Comparison of ENCODE assay signal across 7 cellular contexts in the genomic region with DNA sequence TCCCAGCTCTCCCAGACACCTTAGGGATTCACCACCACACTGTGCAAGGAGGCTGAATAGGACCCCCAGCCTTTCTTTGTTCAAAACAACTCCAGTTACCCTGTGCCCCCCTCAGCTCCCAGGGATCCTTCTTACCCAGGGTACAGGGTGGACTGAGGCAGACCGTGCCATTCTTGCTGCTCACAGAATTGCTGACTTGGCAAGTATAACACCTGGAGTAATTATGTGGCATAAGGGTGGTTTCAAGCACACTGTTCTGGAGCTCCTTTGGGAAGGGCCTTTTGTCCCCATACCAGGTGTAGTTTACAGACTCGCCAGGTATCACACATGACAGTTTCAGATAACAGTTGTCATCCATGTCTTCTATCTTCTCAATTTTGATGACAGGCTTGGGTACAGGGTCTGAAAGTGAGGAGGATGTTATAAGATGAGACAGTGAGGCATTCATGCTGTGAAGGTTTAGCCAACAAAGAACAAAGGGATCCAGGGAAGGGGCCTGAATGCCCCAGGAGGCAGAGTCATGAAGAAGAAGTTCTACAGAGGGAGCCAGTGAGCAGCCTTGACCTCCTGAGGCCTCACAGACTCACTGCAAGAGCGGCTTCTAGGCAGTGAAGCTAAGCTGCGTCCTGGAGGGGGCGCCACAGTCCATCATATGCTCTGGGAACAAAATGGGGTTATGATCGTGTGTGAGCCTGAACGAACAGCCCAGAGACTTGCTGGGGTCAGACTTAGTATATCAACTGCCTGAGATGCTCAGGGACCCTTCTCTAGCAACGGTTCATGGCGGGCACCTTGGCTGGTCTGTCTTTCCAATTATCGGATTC. TPM values are rescaled to one million over a fixed set of nuclear protein-coding genes. Genes with fewer than 3 reads are reported as not detected.
DNase-seq lines count a peak whose midpoint lies in the region; ATAC-seq, FAIRE-seq and TF ChIP-seq lines count a peak whose summit lies in the region.

No MANE protein-coding gene starts in this region.

- CTCF ChIA-PET in Panc1 (lab: Charles Lee): interaction anchor here (1.0 kb wide), 1 partner anchor 274 kb away, joined by 3 read pairs; the partner anchor contains the start of gene ITLN2

- no peak overlapping the region for H3K27ac ChIP-seq in Panc1 (ENCODE audit: low read length)
- no peak overlapping the region for H3K27ac ChIP-seq in psoas muscle

- no peak overlapping the region for H3K4me3 ChIP-seq in Panc1 (ENCODE audit: low read depth in 2 of 2, low read length in 2 of 2)
- no peak overlapping the region for H3K4me3 ChIP-seq in psoas muscle

- no peaks in the 10 kb centered on the region for H3K9me3 ChIP-seq in Panc1 (ENCODE audit: control insufficient read depth, insufficient read depth, low read depth, low read length)
- no peaks in the 10 kb centered on the region for H3K9me3 ChIP-seq in psoas muscle

- no peak for DNase-seq in GM12892 (ENCODE audit: insufficient read length)
- DNase-seq in Panc1 (ENCODE audit: low read depth, low spot score): peak; percentile 25
- DNase-seq in activated T-cell treated with anti-CD3 and anti-CD28 coated beads, Interleukin-2, amount 50 U/mL, for 1 hour: peak; percentile 88
- peak; percentile 75 for DNase-seq in germinal center (ENCODE audit: low spot score)
- peak; percentile 56 to 75 for DNase-seq in psoas muscle
- DNase-seq in NCI-H2196 (lab: John Stamatoyannopoulos, UW; ENCODE audit: unreplicated experiment): no peak

- 43 to 45% (median 44%) methylated on average over 10 of the region's 10 CpGs for WGBS in psoas muscle, 3 donors

- intact Hi-C loops in Panc1 (cut with micrococcal nuclease; ENCODE audit: unreplicated experiment): no loop called here
- intact Hi-C loops in psoas muscle (cut with DNase I): no loop called here

- H3K36me3 ChIP-seq in Panc1 (ENCODE audit: control insufficient read depth, insufficient read depth, low read length) (no peaks in the 10 kb centered on the region), psoas muscle (ENCODE audit: insufficient read depth in 1 of 2, low read depth in 1 of 2) (no peaks in the 10 kb centered on the region)

- ATAC-seq in HG03280 (IDR thresholded peaks at IDR 0.05; ENCODE audit: unreplicated experiment) (peak; percentile 45), Panc1 (peak; percentile 88), psoas muscle (no peak)

- POLR2A ChIA-PET in Panc1 (lab: Charles Lee): no interaction called here

- FAIRE-seq in GM12892 (lab: Jason Lieb, UNC): peak; percentile 93

- peak; percentile 71 for TF ChIP-seq CTCF in Panc1 (IDR thresholded peaks at IDR 0.05)
- TF ChIP-seq CTCF in psoas muscle (IDR thresholded peaks at IDR 0.05): peak; percentile 31

- in situ Hi-C loops in Panc1 (cut with HindIII; ENCODE audit: low pct_unique_long_range_greater_than_20kb, low sequenced_read_pairs): no loop called here

- BruUV-seq in Panc1 (replicated peaks; lab: Mats Ljungman, UMichigan): no TSS peak

- TF ChIP-seq POLR2A in GM12892 (IDR thresholded peaks at IDR 0.05; ENCODE audit: low read depth, low read length): peak; percentile 46; the same call in 1 of the 2 replicates

- H3K27me3 ChIP-seq in Panc1 (ENCODE audit: control insufficient read depth, insufficient read depth, low read length): peaks cover 17% of the 10 kb centered on the region
- H3K27me3 ChIP-seq in psoas muscle (ENCODE audit: insufficient read depth in 3 of 3, low read length in 2 of 3): no peaks in the 10 kb centered on the region

- H3K4me1 ChIP-seq in Panc1 (ENCODE audit: control insufficient read depth, insufficient read depth, low read length): no peaks in the 10 kb centered on the region
- H3K4me1 ChIP-seq in psoas muscle: no peaks in the 10 kb centered on the region

RNA-seq across cellular contexts. Expression of gene CD48, which starts 30.3 kb away (rescaled TPM):
- 745 TPM for polyA plus RNA-seq in GM12892 (2012; ENCODE audit: missing spikeins)
- total RNA-seq in Panc1 (2021; ENCODE audit: unreplicated experiment): 0.67 TPM
- not detected for polyA plus RNA-seq in Panc1 (2012; ENCODE audit: insufficient read length)
- 1 to 10 TPM in 2 of 4 donors, under 1 TPM in 2; 0.76 to 1.7 (median 1.1) TPM for total RNA-seq in psoas muscle
- polyA plus RNA-seq in psoas muscle: under 1 TPM; 0.35 to 1.00 (median 0.91) TPM

RNA-seq across cellular contexts. Expression of gene SLAMF1, which starts 34.4 kb away (rescaled TPM):
- 244 TPM for polyA plus RNA-seq in GM12892 (2012; ENCODE audit: missing spikeins)
- not detected for total RNA-seq in Panc1 (2021; ENCODE audit: unreplicated experiment)
- not detected for polyA plus RNA-seq in Panc1 (2012; ENCODE audit: insufficient read length)
- under 1 TPM; 0.06 to 0.27 (median 0.10) TPM for total RNA-seq in psoas muscle
- under 1 TPM; 0.03 to 0.30 (median 0.04) TPM for polyA plus RNA-seq in psoas muscle

RNA-seq across cellular contexts. Expression of gene SLAMF7, which starts 57.8 kb away (rescaled TPM):
- 149 TPM for polyA plus RNA-seq in GM12892 (2012; ENCODE audit: missing spikeins)
- total RNA-seq in Panc1 (2021; ENCODE audit: unreplicated experiment) (0.21 TPM), psoas muscle (under 1 TPM; 0.08 to 0.79 (median 0.73) TPM)
- not detected for polyA plus RNA-seq in Panc1 (2012; ENCODE audit: insufficient read length)
- polyA plus RNA-seq in psoas muscle: under 1 TPM in 2 of 3 donors, not detected in 1; 0.06 to 0.07 TPM

Comparison
In these comparisons a context has a peak if more than half of its experiments do, and no peak if none do; other contexts are left out.
1. DNase-seq: peak in Panc1 (single experiment), activated T-cell treated with anti-CD3 and anti-CD28 coated beads, Interleukin-2, amount 50 U/mL, for 1 hour (single experiment), germinal center (single experiment) and psoas muscle (2 of 2); none in GM12892 (single experiment) and NCI-H2196 (single experiment).
2. ATAC-seq: peak in HG03280 (single experiment) and Panc1 (single experiment); none in psoas muscle (0 of 4).